13 cellular contexts compared by ENCODE assay signal in the genomic region with DNA sequence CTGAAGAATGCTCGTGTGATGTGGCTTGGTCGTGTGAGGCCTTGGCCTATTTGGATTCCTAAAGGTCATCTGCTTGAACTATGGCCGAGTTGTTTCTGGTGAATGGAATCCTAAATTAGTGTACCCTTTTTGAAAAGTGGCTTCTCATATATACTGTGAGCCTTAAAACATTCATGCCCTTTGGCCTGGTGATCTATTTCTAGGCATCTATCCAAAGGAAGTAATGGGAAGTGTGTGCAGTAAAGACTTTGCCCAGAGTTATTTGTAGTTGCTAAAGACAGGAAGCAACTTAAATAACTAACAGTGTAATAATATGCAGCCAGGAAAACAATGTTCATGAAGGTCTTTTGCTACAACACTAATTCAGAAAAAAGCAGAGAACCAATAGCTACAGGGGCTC. TPM values are rescaled to one million over a fixed set of nuclear protein-coding genes. Genes with fewer than 3 reads are reported as not detected.
"Had no signal": no experiment of that assay in that cellular context is flagged by ENCODE, and none has a peak within 500 bp of the region (broad histone marks: within the 10 kb centered on the region; RNA-seq: fewer than 3 reads in every experiment).

No MANE protein-coding gene starts in this region.

- ATAC-seq: T-helper 17 cell had no signal

- DNase-seq: activated CD4-positive, alpha-beta T cell treated with anti-CD3 and anti-CD28 coated beads, Interleukin-2, amount 50 U/mL, for 4 hours; activated naive CD4-positive, alpha-beta T cell; activated naive CD8-positive, alpha-beta T cell treated with anti-CD3 and anti-CD28 coated beads for 36 hours; amniotic stem cell; midbrain; T-helper 17 cell had no signal

- FAIRE-seq: endometrium, TTC549 had no signal

- H3K4me1 ChIP-seq: prostate gland had no signal

- H3K4me3 ChIP-seq: lung, prostate gland, right atrium auricular region, tibial nerve had no signal

- H3K27ac ChIP-seq: prostate gland, right atrium auricular region, tibial nerve had no signal

- H3K36me3 ChIP-seq: prostate gland, right atrium auricular region, tibial nerve had no signal

- H3K9me3 ChIP-seq: prostate gland, right atrium auricular region, tibial nerve had no signal

- H3K27me3 ChIP-seq: right atrium auricular region had no signal

RNA-seq across cellular contexts. Expression of a gene that starts 3.0 kb away (rescaled TPM):
- polyA plus RNA-seq: neural cell had no signal
